9 cellular contexts compared by ENCODE assay signal in genomic region chr2:151363709-151364108, GRCh38. TPM values are rescaled to one million over a fixed set of nuclear protein-coding genes. Genes with fewer than 3 reads are reported as not detected.
DNase-seq lines count a peak whose midpoint lies in the region; ATAC-seq, FAIRE-seq and TF ChIP-seq lines count a peak whose summit lies in the region.
"Had no signal": no experiment of that assay in that cellular context is flagged by ENCODE, and none has a peak within 500 bp of the region (broad histone marks: within the 10 kb centered on the region; RNA-seq: fewer than 3 reads in every experiment).

No MANE protein-coding gene starts in this region.

- TF ChIP-seq CTCF in GM12878 (IDR thresholded peaks at IDR 0.05 in 2 of 3, conservative IDR thresholded peaks at IDR 0.05 in 1 of 3; ENCODE audit: control insufficient read depth in 2 of 3, extremely low read depth in 1 of 3, insufficient read depth in 1 of 3, low read depth in 3 of 3, low read length in 3 of 3) (no peak), neural progenitor cell (IDR thresholded peaks at IDR 0.05) (no peak), endodermal cell (conservative IDR thresholded peaks at IDR 0.05) (no peak), Calu3 (IDR thresholded peaks at IDR 0.05; ENCODE audit: unreplicated experiment) (no peak)
- TF ChIP-seq CTCF in activated CD8-positive, alpha-beta T cell treated with anti-CD3 and anti-CD28 coated beads for 36 hours (IDR thresholded peaks at IDR 0.05) = no peak

- ATAC-seq in GM18505 (IDR thresholded peaks at IDR 0.05; ENCODE audit: unreplicated experiment) = peak; percentile 66
- peak; percentile 84 for ATAC-seq in HG03039 (IDR thresholded peaks at IDR 0.05; ENCODE audit: unreplicated experiment)
- ATAC-seq in GM12878 = peak; percentile 88
- ATAC-seq in activated CD8-positive, alpha-beta T cell treated with anti-CD3 and anti-CD28 coated beads for 36 hours = no peak
- ATAC-seq in GM18873 (IDR thresholded peaks at IDR 0.05; ENCODE audit: low FRiP score, unreplicated experiment) = no peak

- CTCF ChIA-PET in GM12878 (lab: Yijun Ruan, JAX) (no interaction called here), Calu3 (lab: Charles Lee) (interaction anchor here (0.6 kb wide), 1 partner anchor 73 kb away, joined by 3 read pairs; no protein-coding TSS in a partner anchor)
- CTCF ChIA-PET in activated CD8-positive, alpha-beta T cell treated with anti-CD3 and anti-CD28 coated beads for 36 hours (lab: Charles Lee) = no interaction called here

- H3K4me3 Mint-ChIP-seq in neural progenitor cell (no peak overlapping the region), endodermal cell (no peak overlapping the region), Calu3 (ENCODE audit: low read depth, unreplicated experiment) (no peak overlapping the region)
- H3K4me3 Mint-ChIP-seq in activated CD8-positive, alpha-beta T cell treated with anti-CD3 and anti-CD28 coated beads for 36 hours = no peak overlapping the region

- H3K9ac ChIP-seq in GM12878 (ENCODE audit: control insufficient read depth, insufficient read depth, low read length) = no peak overlapping the region
- H3K9ac ChIP-seq in neural progenitor cell = no peak overlapping the region
- H3K9ac ChIP-seq in endodermal cell (ENCODE audit: extremely low read depth, low read length, poor library complexity, severe bottlenecking) = no peak overlapping the region

- H3K4me2 ChIP-seq in GM12878 (ENCODE audit: control insufficient read depth, insufficient read depth) = peak overlapping the region; percentile 54
- no peak overlapping the region for H3K4me2 ChIP-seq in neural progenitor cell

- 0 out of 4 replicates have a peak, but pooled peaks of 1 of the 2 experiments have one; percentile 14 for TF ChIP-seq EP300 in GM12878 (IDR thresholded peaks at IDR 0.05; ENCODE audit: borderline replicate concordance in 1 of 2, control insufficient read depth in 1 of 2, low read depth in 2 of 2, low read length in 2 of 2)

- RAD21 ChIA-PET in GM12878 (lab: Charles Lee; ENCODE audit: unreplicated experiment) = interaction anchor here (0.8 to 1.9 kb wide), 2 partner anchors 46 to 65 kb away, joined by 3 to 5 read pairs; partner anchors contain the start of gene RIF1

- H3K36me3 ChIP-seq in GM12878 (ENCODE audit: control insufficient read depth in 2 of 2, insufficient read depth in 2 of 2, low read length in 1 of 2) (no peaks in the 10 kb centered on the region), neural progenitor cell (no peaks in the 10 kb centered on the region), endodermal cell (ENCODE audit: control insufficient read depth, insufficient read depth, low read length) (no peaks in the 10 kb centered on the region)

- in situ Hi-C loops in GM12878 (cut with MboI) = no loop called here

- H2AFZ ChIP-seq in GM12878 (ENCODE audit: control insufficient read depth, low read depth, low read length) (peak overlapping the region; percentile 69), neural progenitor cell (replicated peaks) (peak overlapping the region; percentile 88)

- no peaks in the 10 kb centered on the region for H3K9me3 ChIP-seq in GM12878 (replicated peaks; ENCODE audit: control insufficient read depth, insufficient read depth, low read length)
- no peaks in the 10 kb centered on the region for H3K9me3 ChIP-seq in neural progenitor cell (ENCODE audit: low read depth)
- H3K9me3 ChIP-seq in endodermal cell (ENCODE audit: control insufficient read depth, low read length) = no peaks in the 10 kb centered on the region

- H3K79me2 ChIP-seq in GM12878 (ENCODE audit: control insufficient read depth, insufficient read depth, low read length) (no peaks in the 10 kb centered on the region), neural progenitor cell (ENCODE audit: low read depth) (no peaks in the 10 kb centered on the region)

- no peaks in the 10 kb centered on the region for H3K4me1 ChIP-seq in GM12878 (ENCODE audit: control insufficient read depth, insufficient read depth, low read length)
- no peaks in the 10 kb centered on the region for H3K4me1 ChIP-seq in neural progenitor cell
- no peaks in the 10 kb centered on the region for H3K4me1 ChIP-seq in endodermal cell (ENCODE audit: control insufficient read depth, insufficient read depth, low read length)

- DNase-seq in GM12878 (ENCODE audit: low read depth, low spot score) (peak; percentile 45), neural progenitor cell (ENCODE audit: low spot score) (peak; percentile 11), endodermal cell (no peak), Calu3 (no peak)
- no peak for DNase-seq in activated CD8-positive, alpha-beta T cell treated with anti-CD3 and anti-CD28 coated beads for 36 hours

- H3K27me3 Mint-ChIP-seq in neural progenitor cell (ENCODE audit: insufficient read depth, low read depth) (no peaks in the 10 kb centered on the region), endodermal cell (ENCODE audit: insufficient read depth) (no peaks in the 10 kb centered on the region), Calu3 (ENCODE audit: unreplicated experiment) (no peaks in the 10 kb centered on the region)
- H3K27me3 Mint-ChIP-seq in activated CD8-positive, alpha-beta T cell treated with anti-CD3 and anti-CD28 coated beads for 36 hours = no peaks in the 10 kb centered on the region

- no peak overlapping the region for H3K27ac ChIP-seq in GM12878 (ENCODE audit: control insufficient read depth, insufficient read depth)
- H3K27ac ChIP-seq in neural progenitor cell = no peak overlapping the region
- no peak overlapping the region for H3K27ac ChIP-seq in endodermal cell (ENCODE audit: low read depth, low read length)

- H3F3A ChIP-seq in neural progenitor cell (ENCODE audit: low read depth) = no peaks in the 10 kb centered on the region

- TF ChIP-seq POLR2A in GM18505 (IDR thresholded peaks at IDR 0.05; ENCODE audit: borderline replicate concordance, extremely low read depth, insufficient read depth, insufficient read length) (no peak), GM12878 (IDR thresholded peaks at IDR 0.05; ENCODE audit: low read depth, low read length) (no peak)

- H3K36me3 Mint-ChIP-seq in neural progenitor cell (no peaks in the 10 kb centered on the region), endodermal cell (ENCODE audit: low read depth) (no peaks in the 10 kb centered on the region), Calu3 (ENCODE audit: insufficient read depth, unreplicated experiment) (no peaks in the 10 kb centered on the region)
- no peaks in the 10 kb centered on the region for H3K36me3 Mint-ChIP-seq in activated CD8-positive, alpha-beta T cell treated with anti-CD3 and anti-CD28 coated beads for 36 hours (ENCODE audit: low read depth)

- no TSS peak for BruUV-seq in GM12878 (replicated peaks; lab: Mats Ljungman, UMichigan)
- BruUV-seq in Calu3 (replicated peaks; lab: Mats Ljungman, UMichigan) = no TSS peak

- POLR2A ChIA-PET in GM12878 (lab: Charles Lee) = no interaction called here
- POLR2A ChIA-PET in activated CD8-positive, alpha-beta T cell treated with anti-CD3 and anti-CD28 coated beads for 36 hours (lab: Charles Lee) = no interaction called here

- H4K20me1 ChIP-seq in GM12878 (ENCODE audit: control insufficient read depth, insufficient read depth) (no peaks in the 10 kb centered on the region), neural progenitor cell (ENCODE audit: low read depth) (no peaks in the 10 kb centered on the region)

- H3K4me3 ChIP-seq in GM12878 (no peak overlapping the region), neural progenitor cell (no peak overlapping the region), endodermal cell (ENCODE audit: low read length) (no peak overlapping the region)

- H3K9me3 Mint-ChIP-seq in neural progenitor cell (no peaks in the 10 kb centered on the region), endodermal cell (no peaks in the 10 kb centered on the region), Calu3 (ENCODE audit: low read depth, unreplicated experiment) (no peaks in the 10 kb centered on the region)
- H3K9me3 Mint-ChIP-seq in activated CD8-positive, alpha-beta T cell treated with anti-CD3 and anti-CD28 coated beads for 36 hours = no peaks in the 10 kb centered on the region

- SMC1A ChIA-PET in GM12878 (lab: Charles Lee; ENCODE audit: uncharacterized antibody, unreplicated experiment) = interaction anchor here (0.6 kb wide), 1 partner anchor 1147 kb away, joined by 5 read pairs; no protein-coding TSS in a partner anchor

- intact Hi-C loops in GM12878 (cut with micrococcal nuclease; ENCODE audit: unreplicated experiment) (loop anchor here (1.0 kb wide), 1 partner anchor 75 kb away; no protein-coding TSS in a partner anchor), Calu3 (cut with micrococcal nuclease; ENCODE audit: unreplicated experiment) (no loop called here)
- intact Hi-C loops in activated CD8-positive, alpha-beta T cell treated with anti-CD3 and anti-CD28 coated beads for 36 hours (cut with micrococcal nuclease) = no loop called here

- TF ChIP-seq RAD21 in GM12878 (IDR thresholded peaks at IDR 0.05; ENCODE audit: insufficient read depth, low read depth, low read length) = no peak

- 13% methylated on average over 8 of the region's 8 CpGs for WGBS in GM12878 (ENCODE audit: insufficient coverage, insufficient replicate concordance, low lambda C conversion rate, missing lambda C conversion rate)
- 92 to 96% methylated on average over 6 to 8 of the region's 8 CpGs for WGBS in endodermal cell (ENCODE audit: insufficient coverage in 1 of 2, insufficient read length in 1 of 2), 2 experiments

- no peaks in the 10 kb centered on the region for H3K27me3 ChIP-seq in GM12878 (replicated peaks in 1 of 2; ENCODE audit: control insufficient read depth in 2 of 2, insufficient read depth in 2 of 2, low read length in 1 of 2)
- no peaks in the 10 kb centered on the region for H3K27me3 ChIP-seq in neural progenitor cell
- H3K27me3 ChIP-seq in endodermal cell (ENCODE audit: control insufficient read depth, insufficient read depth, low read length, poor library complexity, severe bottlenecking) = no peaks in the 10 kb centered on the region

- H3K4me1 Mint-ChIP-seq in neural progenitor cell (no peaks in the 10 kb centered on the region), endodermal cell (no peaks in the 10 kb centered on the region), Calu3 (ENCODE audit: low read depth, unreplicated experiment) (peaks cover 13% of the 10 kb centered on the region)
- no peaks in the 10 kb centered on the region for H3K4me1 Mint-ChIP-seq in activated CD8-positive, alpha-beta T cell treated with anti-CD3 and anti-CD28 coated beads for 36 hours (ENCODE audit: low read depth)

- H3K27ac Mint-ChIP-seq in neural progenitor cell = no peak overlapping the region
- no peak overlapping the region for H3K27ac Mint-ChIP-seq in endodermal cell
- H3K27ac Mint-ChIP-seq in activated CD8-positive, alpha-beta T cell treated with anti-CD3 and anti-CD28 coated beads for 36 hours = no peak overlapping the region
- H3K27ac Mint-ChIP-seq in Calu3 (ENCODE audit: unreplicated experiment) = no peak overlapping the region

- peak; percentile 92 for FAIRE-seq in GM12878 (lab: Jason Lieb, UNC)
- FAIRE-seq: TTC549 had no signal

RNA-seq across cellular contexts. Expression of gene TNFAIP6, which starts 6.3 kb away (rescaled TPM):
- 2.0 and 2.9 TPM in 2 replicates for total RNA-seq in GM12878 (2013; cell fraction: nucleolus; rRNA removed)
- total RNA-seq in GM12878 (2014; rRNA removed) = 0.68 and 1.7 TPM in 2 replicates
- total RNA-seq in GM12878 (2014; rRNA removed; fragmentation: Illumina TruSeq; extraction: Trizol) = 1.0 and 2.5 TPM in 2 replicates
- total RNA-seq in GM12878 (2021) = 0.82 and 1.3 TPM in 2 replicates
- polyA plus RNA-seq in GM12878 (2011; ENCODE audit: low read depth) = not detected
- 5.7 and 7.6 TPM in 2 replicates for polyA plus RNA-seq in GM12878 (2011; rRNA removed)
- 1.1 and 1.9 TPM in 2 replicates for polyA plus RNA-seq in GM12878 (2011; cell fraction: cytosol; rRNA removed)
- 1.1 and 1.4 TPM in 2 replicates for polyA plus RNA-seq in GM12878 (2011; cell fraction: nucleus; rRNA removed)
- polyA plus RNA-seq in GM12878 (2012) = 0.25 and 0.57 TPM in 2 replicates
- 1.3 and 1.6 TPM in 2 replicates for polyA plus RNA-seq in GM12878 (2014; fragmentation: Illumina TruSeq; extraction: Trizol)
- polyA plus RNA-seq in GM12878 (2014; fragmentation: Nextera tagmentation; extraction: Ambion mirVana) = 1 to 10 TPM; 2.9 to 4.1 TPM
- polyA plus RNA-seq in GM12878 (2014; rRNA removed) = 0.85 and 1.2 TPM in 2 replicates
- 1 to 10 TPM; 1.2 to 1.3 TPM for polyA plus RNA-seq in GM12878 (2016; fragmentation: Nextera tagmentation; extraction: Ambion mirVana)
- polyA minus RNA-seq in GM12878 (2011; rRNA and poly(A)+ RNA removed) = 1.3 and 2.0 TPM in 2 replicates
- polyA minus RNA-seq in GM12878 (2011; cell fraction: cytosol; rRNA and poly(A)+ RNA removed) = 0.83 TPM in 1 of 2 replicates, not detected in the other
- 0.36 and 0.77 TPM in 2 replicates for polyA minus RNA-seq in GM12878 (2011; cell fraction: nucleus; rRNA and poly(A)+ RNA removed)
- total RNA-seq in neural progenitor cell (ENCODE audit: low replicate concordance) = 0.22 TPM in 1 of 2 replicates, not detected in the other
- not detected for total RNA-seq in endodermal cell
- 0.46 TPM for polyA plus RNA-seq in endodermal cell (2013, experiment 1 of 2)
- polyA plus RNA-seq in endodermal cell (2013, experiment 2 of 2) = 0.21 TPM
- not detected for total RNA-seq in activated CD8-positive, alpha-beta T cell treated with anti-CD3 and anti-CD28 coated beads for 36 hours
- 1.7 and 2.7 TPM in 2 replicates for total RNA-seq in Calu3 (2022)

RNA-seq across cellular contexts. Expression of gene RIF1, which starts 46.0 kb away (rescaled TPM):
- total RNA-seq in GM12878 (2013; cell fraction: nucleolus; rRNA removed) = 193 and 199 TPM in 2 replicates
- total RNA-seq in GM12878 (2014; rRNA removed) (36.8 and 42.2 TPM in 2 replicates), GM12878 (2014; rRNA removed; fragmentation: Illumina TruSeq; extraction: Trizol) (63.2 TPM in 2 replicates), GM12878 (2021) (44.2 and 50.9 TPM in 2 replicates), neural progenitor cell (ENCODE audit: low replicate concordance) (74.3 and 96.4 TPM in 2 replicates), endodermal cell (10 to 100 TPM; 64.3 to 66.7 TPM), Calu3 (2022) (75.7 and 78.1 TPM in 2 replicates)
- polyA plus RNA-seq in GM12878 (2011; ENCODE audit: low read depth) = 4.3 TPM
- polyA plus RNA-seq in GM12878 (2011; rRNA removed) (23.9 and 38.8 TPM in 2 replicates), GM12878 (2014; fragmentation: Illumina TruSeq; extraction: Trizol) (32.0 and 40.5 TPM in 2 replicates), GM12878 (2014; fragmentation: Nextera tagmentation; extraction: Ambion mirVana) (1 to 10 TPM; 6.3 to 9.7 TPM), GM12878 (2014; rRNA removed) (11.7 and 11.8 TPM in 2 replicates), GM12878 (2016; fragmentation: Nextera tagmentation; extraction: Ambion mirVana) (10 to 100 TPM; 47.7 to 47.8 TPM)
- 7.2 and 9.1 TPM in 2 replicates for polyA plus RNA-seq in GM12878 (2011; cell fraction: cytosol; rRNA removed)
- polyA plus RNA-seq in GM12878 (2011; cell fraction: nucleus; rRNA removed) = 24.6 and 26.1 TPM in 2 replicates
- polyA plus RNA-seq in GM12878 (2012) = 7.5 and 11.5 TPM in 2 replicates
- 68.3 and 87.9 TPM in 2 replicates for polyA minus RNA-seq in GM12878 (2011; rRNA and poly(A)+ RNA removed)
- 19.4 and 27.8 TPM in 2 replicates for polyA minus RNA-seq in GM12878 (2011; cell fraction: cytosol; rRNA and poly(A)+ RNA removed)
- polyA minus RNA-seq in GM12878 (2011; cell fraction: nucleus; rRNA and poly(A)+ RNA removed) = 41.8 and 68.4 TPM in 2 replicates
- polyA plus RNA-seq in endodermal cell (2013, experiment 1 of 2) = 25.0 TPM
- polyA plus RNA-seq in endodermal cell (2013, experiment 2 of 2) = 24.4 TPM
- total RNA-seq in activated CD8-positive, alpha-beta T cell treated with anti-CD3 and anti-CD28 coated beads for 36 hours = 10 to 100 TPM; 65.3 to 73.2 TPM

Comparison
In these comparisons a context has a peak if more than half of its experiments do, and no peak if none do; other contexts are left out.
1. ATAC-seq: peak in GM18505 (single experiment), HG03039 (single experiment) and GM12878 (single experiment); none in activated CD8-positive, alpha-beta T cell treated with anti-CD3 and anti-CD28 coated beads for 36 hours (single experiment) and GM18873 (single experiment).
2. DNase-seq: peak in GM12878 (single experiment) and neural progenitor cell (single experiment); none in endodermal cell (single experiment), activated CD8-positive, alpha-beta T cell treated with anti-CD3 and anti-CD28 coated beads for 36 hours (single experiment) and Calu3 (single experiment).